15 cellular contexts compared by ENCODE assay signal in genomic region chr20:50427740-50428462, GRCh38.
A peak's percentile ranks its signal among the peaks of the same experiment; 100 is the strongest.
DNase-seq lines count a peak whose midpoint lies in the region; ATAC-seq, FAIRE-seq and TF ChIP-seq lines count a peak whose summit lies in the region.
"Had no signal": no experiment of that assay in that cellular context is flagged by ENCODE, and none has a peak within 500 bp of the region (broad histone marks: within the 10 kb centered on the region; RNA-seq: fewer than 3 reads in every experiment).

No MANE protein-coding gene starts in this region.

- H3K27me3 ChIP-seq in RWPE2 (ENCODE audit: insufficient read depth, poor library complexity, severe bottlenecking) (no peaks in the 10 kb centered on the region), pancreas (no peaks in the 10 kb centered on the region)
- H3K27me3 ChIP-seq: adrenal gland, Peyer's patch had no signal

- DNase-seq in GM12865 (ENCODE audit: low read depth) = peak; percentile 25
- no peak for DNase-seq in RWPE2 (ENCODE audit: low spot score)
- peak; percentile 72 for DNase-seq in fibroblast of mammary gland (ENCODE audit: low read depth)
- peak in 2 of 6 donors; percentile 25 to 39 for DNase-seq in pancreas
- no peak for DNase-seq in NCI-H82 (lab: John Stamatoyannopoulos, UW)
- no peak for DNase-seq in naive thymus-derived CD8-positive, alpha-beta T cell
- DNase-seq: activated CD8-positive, alpha-beta memory T cell treated with anti-CD3 and anti-CD28 coated beads, Interleukin-2, amount 50 U/mL, for 4 hours; effector memory CD4-positive, alpha-beta T cell; GF-D8; NCI-H187; Peyer's patch; T1000 had no signal

- H3K36me3 ChIP-seq in RWPE2 (ENCODE audit: low read depth) = no peaks in the 10 kb centered on the region
- H3K36me3 ChIP-seq in pancreas = no peaks in the 10 kb centered on the region
- H3K36me3 ChIP-seq: adrenal gland, Peyer's patch had no signal

- no peaks in the 10 kb centered on the region for H3K4me1 Mint-ChIP-seq in naive thymus-derived CD8-positive, alpha-beta T cell

- WGBS in pancreas, 2 donors = 35 to 36% methylated on average over 9 of the region's 9 CpGs

- no peak for TF ChIP-seq CTCF in GM12865 (IDR thresholded peaks at IDR 0.05; ENCODE audit: insufficient read depth, low read depth, low read length, missing control alignments)
- no peak for TF ChIP-seq CTCF in RWPE2 (IDR thresholded peaks at IDR 0.05; ENCODE audit: poor library complexity, severe bottlenecking)
- TF ChIP-seq CTCF in fibroblast of mammary gland (conservative IDR thresholded peaks at IDR 0.05; ENCODE audit: control insufficient read depth, insufficient read depth, low read depth, low read length) = no peak
- no peak for TF ChIP-seq CTCF in pancreas (IDR thresholded peaks at IDR 0.05)

- POLR2A ChIA-PET in naive thymus-derived CD8-positive, alpha-beta T cell (lab: Charles Lee) = no interaction called here

- intact Hi-C loops in pancreas (cut with DNase I) = no loop called here

- H3K4me3 ChIP-seq in GM12865 (ENCODE audit: low read depth, low read length) (no peak overlapping the region), RWPE2 (ENCODE audit: severe bottlenecking) (no peak overlapping the region), fibroblast of mammary gland (ENCODE audit: control insufficient read depth, low read depth, low read length) (no peak overlapping the region), pancreas (no peak overlapping the region)
- H3K4me3 ChIP-seq: adrenal gland, Peyer's patch had no signal

- H3K4me1 ChIP-seq in RWPE2 (ENCODE audit: insufficient read depth, poor library complexity, severe bottlenecking) = peaks cover 65% of the 10 kb centered on the region
- peaks cover 5 to 12% (median 8%) of the 10 kb centered on the region in 3 donors for H3K4me1 ChIP-seq in pancreas

- H3K36me3 Mint-ChIP-seq in naive thymus-derived CD8-positive, alpha-beta T cell = no peaks in the 10 kb centered on the region

- no peak overlapping the region for H3K4me3 Mint-ChIP-seq in naive thymus-derived CD8-positive, alpha-beta T cell

- no peaks in the 10 kb centered on the region for H3K9me3 ChIP-seq in RWPE2 (ENCODE audit: severe bottlenecking)
- no peaks in the 10 kb centered on the region for H3K9me3 ChIP-seq in pancreas
- H3K9me3 ChIP-seq: adrenal gland, Peyer's patch had no signal

- ATAC-seq in RWPE2 (ENCODE audit: low read depth) (no peak), pancreas (peak; percentile 16 to 36 (median 26)), HG03342 (IDR thresholded peaks at IDR 0.05; ENCODE audit: unreplicated experiment) (no peak), GM21447 (IDR thresholded peaks at IDR 0.05; ENCODE audit: unreplicated experiment) (no peak)
- no peak for ATAC-seq in naive thymus-derived CD8-positive, alpha-beta T cell

- FAIRE-seq in pancreas (lab: Jason Lieb, UNC) = no peak

- no peak overlapping the region for H3K27ac Mint-ChIP-seq in naive thymus-derived CD8-positive, alpha-beta T cell

- H3K27ac ChIP-seq in RWPE2 (ENCODE audit: poor library complexity, severe bottlenecking) (peak overlapping the region; percentile 99), pancreas (peak overlapping the region in 1 of 4 donors; percentile 25)

- peaks cover 4 to 9% (median 7%) of the 10 kb centered on the region in 5 donors for H3K27me3 Mint-ChIP-seq in naive thymus-derived CD8-positive, alpha-beta T cell

- H3K9me3 Mint-ChIP-seq in naive thymus-derived CD8-positive, alpha-beta T cell = no peaks in the 10 kb centered on the region

Comparison
In these comparisons a context has a peak if more than half of its experiments do, and no peak if none do; other contexts are left out.
1. DNase-seq: peak in GM12865 (single experiment) and fibroblast of mammary gland (single experiment); none in RWPE2 (single experiment), NCI-H82 (single experiment) and naive thymus-derived CD8-positive, alpha-beta T cell (0 of 10).
2. ATAC-seq: peak in pancreas (4 of 4); none in RWPE2 (single experiment), HG03342 (single experiment), naive thymus-derived CD8-positive, alpha-beta T cell (0 of 2) and GM21447 (single experiment).